In the genomic region with DNA sequence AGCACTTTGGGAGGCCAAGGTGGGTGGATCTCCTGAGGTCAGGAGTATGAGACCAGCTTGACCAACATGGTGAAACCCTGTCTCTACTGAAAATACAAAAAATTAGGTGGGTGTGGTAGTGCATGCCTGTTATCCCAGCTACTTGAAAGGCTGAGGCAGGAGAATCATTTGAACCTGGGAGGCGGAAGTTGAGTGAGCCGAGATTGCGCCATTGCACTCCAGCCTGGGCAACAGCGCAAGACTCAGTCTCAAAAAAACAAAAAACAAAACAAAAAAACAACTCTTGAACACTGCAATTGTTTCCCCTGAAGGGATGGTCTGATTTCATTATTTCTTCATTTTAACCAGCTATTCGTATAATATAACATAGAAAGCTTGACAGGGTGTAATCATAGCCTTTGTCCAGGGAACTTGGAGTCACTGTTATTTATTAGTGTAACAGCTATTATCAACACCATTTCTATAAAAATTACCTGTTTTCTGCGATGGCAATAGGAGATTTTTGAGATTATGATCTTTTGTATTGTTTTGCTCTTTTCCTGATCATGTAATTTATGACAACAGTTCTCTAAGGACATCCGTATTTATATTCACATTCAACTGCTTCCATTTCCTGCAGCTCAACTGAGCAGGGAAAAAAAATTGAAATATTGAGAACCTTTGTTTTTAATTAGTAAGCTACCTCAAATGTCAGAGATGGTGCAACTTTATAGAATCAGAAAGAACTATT, we compare ENCODE assay signal across 1 cellular context.
TF ChIP-seq lines count a peak whose summit lies in the region.

No MANE protein-coding gene starts in this region.

TF ChIP-seq in WTC11, 78 proteins besides CTCF, POLR2A, EP300 and RAD21 (continued from another document):
- no peak for TF ChIP-seq ZNF423 (CRISPR knock-in tag; IDR thresholded peaks at IDR 0.05)
- TF ChIP-seq, protein P1, sequence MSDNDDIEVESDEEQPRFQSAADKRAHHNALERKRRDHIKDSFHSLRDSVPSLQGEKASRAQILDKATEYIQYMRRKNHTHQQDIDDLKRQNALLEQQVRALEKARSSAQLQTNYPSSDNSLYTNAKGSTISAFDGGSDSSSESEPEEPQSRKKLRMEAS (CRISPR knock-in tag; IDR thresholded peaks at IDR 0.05), result no peak
- TF ChIP-seq ZNF416 (CRISPR knock-in tag; IDR thresholded peaks at IDR 0.05), result no peak
- TF ChIP-seq, protein P2, sequence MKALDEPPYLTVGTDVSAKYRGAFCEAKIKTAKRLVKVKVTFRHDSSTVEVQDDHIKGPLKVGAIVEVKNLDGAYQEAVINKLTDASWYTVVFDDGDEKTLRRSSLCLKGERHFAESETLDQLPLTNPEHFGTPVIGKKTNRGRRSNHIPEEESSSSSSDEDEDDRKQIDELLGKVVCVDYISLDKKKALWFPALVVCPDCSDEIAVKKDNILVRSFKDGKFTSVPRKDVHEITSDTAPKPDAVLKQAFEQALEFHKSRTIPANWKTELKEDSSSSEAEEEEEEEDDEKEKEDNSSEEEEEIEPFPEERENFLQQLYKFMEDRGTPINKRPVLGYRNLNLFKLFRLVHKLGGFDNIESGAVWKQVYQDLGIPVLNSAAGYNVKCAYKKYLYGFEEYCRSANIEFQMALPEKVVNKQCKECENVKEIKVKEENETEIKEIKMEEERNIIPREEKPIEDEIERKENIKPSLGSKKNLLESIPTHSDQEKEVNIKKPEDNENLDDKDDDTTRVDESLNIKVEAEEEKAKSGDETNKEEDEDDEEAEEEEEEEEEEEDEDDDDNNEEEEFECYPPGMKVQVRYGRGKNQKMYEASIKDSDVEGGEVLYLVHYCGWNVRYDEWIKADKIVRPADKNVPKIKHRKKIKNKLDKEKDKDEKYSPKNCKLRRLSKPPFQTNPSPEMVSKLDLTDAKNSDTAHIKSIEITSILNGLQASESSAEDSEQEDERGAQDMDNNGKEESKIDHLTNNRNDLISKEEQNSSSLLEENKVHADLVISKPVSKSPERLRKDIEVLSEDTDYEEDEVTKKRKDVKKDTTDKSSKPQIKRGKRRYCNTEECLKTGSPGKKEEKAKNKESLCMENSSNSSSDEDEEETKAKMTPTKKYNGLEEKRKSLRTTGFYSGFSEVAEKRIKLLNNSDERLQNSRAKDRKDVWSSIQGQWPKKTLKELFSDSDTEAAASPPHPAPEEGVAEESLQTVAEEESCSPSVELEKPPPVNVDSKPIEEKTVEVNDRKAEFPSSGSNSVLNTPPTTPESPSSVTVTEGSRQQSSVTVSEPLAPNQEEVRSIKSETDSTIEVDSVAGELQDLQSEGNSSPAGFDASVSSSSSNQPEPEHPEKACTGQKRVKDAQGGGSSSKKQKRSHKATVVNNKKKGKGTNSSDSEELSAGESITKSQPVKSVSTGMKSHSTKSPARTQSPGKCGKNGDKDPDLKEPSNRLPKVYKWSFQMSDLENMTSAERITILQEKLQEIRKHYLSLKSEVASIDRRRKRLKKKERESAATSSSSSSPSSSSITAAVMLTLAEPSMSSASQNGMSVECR (CRISPR knock-in tag; IDR thresholded peaks at IDR 0.05; ENCODE audit: borderline replicate concordance), result no peak
- no peak for TF ChIP-seq ZNF232 (CRISPR knock-in tag; IDR thresholded peaks at IDR 0.05)
- no peak for TF ChIP-seq TP53 (CRISPR knock-in tag; IDR thresholded peaks at IDR 0.05)
- TF ChIP-seq OVOL2 (CRISPR knock-in tag; IDR thresholded peaks at IDR 0.05; ENCODE audit: borderline replicate concordance), result no peak
- TF ChIP-seq, protein P3, sequence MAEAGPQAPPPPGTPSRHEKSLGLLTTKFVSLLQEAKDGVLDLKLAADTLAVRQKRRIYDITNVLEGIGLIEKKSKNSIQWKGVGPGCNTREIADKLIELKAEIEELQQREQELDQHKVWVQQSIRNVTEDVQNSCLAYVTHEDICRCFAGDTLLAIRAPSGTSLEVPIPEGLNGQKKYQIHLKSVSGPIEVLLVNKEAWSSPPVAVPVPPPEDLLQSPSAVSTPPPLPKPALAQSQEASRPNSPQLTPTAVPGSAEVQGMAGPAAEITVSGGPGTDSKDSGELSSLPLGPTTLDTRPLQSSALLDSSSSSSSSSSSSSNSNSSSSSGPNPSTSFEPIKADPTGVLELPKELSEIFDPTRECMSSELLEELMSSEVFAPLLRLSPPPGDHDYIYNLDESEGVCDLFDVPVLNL (CRISPR knock-in tag; IDR thresholded peaks at IDR 0.05; ENCODE audit: borderline replicate concordance, low read depth), result no peak
TF ChIP-seq in WTC11: peak in this region for 0.
